Comparison of ENCODE assay signal across 21 cellular contexts in the genomic region with DNA sequence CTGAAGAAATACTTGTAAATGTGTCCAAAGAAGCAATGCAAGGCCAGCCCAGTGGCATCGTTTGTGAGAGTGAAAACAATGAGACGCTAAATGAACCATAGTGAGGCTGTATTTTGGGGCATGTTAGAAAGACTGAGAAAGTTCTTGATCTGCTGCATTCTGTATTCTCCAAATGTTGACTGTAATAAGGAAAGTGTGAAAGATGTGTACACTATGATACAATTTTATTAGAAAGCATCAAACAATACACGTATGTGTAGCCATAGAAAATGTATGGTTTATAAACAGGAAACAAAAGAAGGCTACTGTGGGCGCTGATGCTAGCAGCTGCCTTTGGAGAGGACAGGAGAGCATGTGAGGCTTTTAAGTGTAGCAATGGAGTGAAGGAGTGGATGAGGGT.
"Had no signal": no experiment of that assay in that cellular context is flagged by ENCODE, and none has a peak within 500 bp of the region (broad histone marks: within the 10 kb centered on the region; RNA-seq: fewer than 3 reads in every experiment).

No MANE protein-coding gene starts in this region.

- H3K4me3 ChIP-seq: breast epithelium, coronary artery, heart left ventricle, left ventricle myocardium inferior, skin epidermis, tibial nerve had no signal

- H3K27me3 ChIP-seq: breast epithelium, tibial nerve had no signal

- H3K4me1 ChIP-seq: breast epithelium, heart left ventricle, left ventricle myocardium inferior had no signal

- H3K27ac ChIP-seq: breast epithelium, coronary artery, heart left ventricle, left ventricle myocardium inferior, neutrophil, skin epidermis had no signal

- DNase-seq: activated CD4-positive, alpha-beta T cell treated with anti-CD3 and anti-CD28 coated beads for 1 hour; activated CD4-positive, alpha-beta T cell treated with anti-CD3 and anti-CD28 coated beads, Interleukin-2, amount 10 ng/mL, durations not matched to agents 7 days and 5 days; activated CD8-positive, alpha-beta T cell treated with anti-CD3 and anti-CD28 coated beads for 36 hours; activated gamma-delta T cell treated with Interleukin-2 at 50 U/mL for 16 hours; activated naive CD4-positive, alpha-beta T cell treated with anti-CD3 and anti-CD28 coated beads, Interleukin-2, amount 50 U/mL, for 16 hours; activated T-cell treated with anti-CD3 and anti-CD28 coated beads, Interleukin-2, amount 50 U/mL, for 4 hours; amniotic stem cell; foreskin fibroblast; heart left ventricle; left ventricle myocardium inferior; naive B cell; nephron progenitor cell; stimulated activated CD4-positive, alpha-beta T cell treated with anti-CD3 and anti-CD28 coated beads, Interleukin-12 subunit alpha, Interleukin-12 subunit beta, amount 100 ng/mL, for 4 hours; stimulated activated CD4-positive, alpha-beta T cell treated with anti-CD3 and anti-CD28 coated beads, Interleukin-4, amount 100 ng/mL, for 1 hour; stimulated activated naive CD8-positive, alpha-beta T cell treated with anti-CD3 and anti-CD28 coated beads, Interleukin-15, Interleukin-2, amounts not matched to agents 100 U/mL and 50 U/mL, for 24 hours; T-helper 2 cell had no signal

- H3K9me3 ChIP-seq: breast epithelium, heart left ventricle, left ventricle myocardium inferior, neutrophil, tibial nerve had no signal

- H3K36me3 ChIP-seq: breast epithelium, heart left ventricle, left ventricle myocardium inferior, neutrophil, tibial nerve had no signal
